1 cellular context compared by ENCODE assay signal in the genomic region with DNA sequence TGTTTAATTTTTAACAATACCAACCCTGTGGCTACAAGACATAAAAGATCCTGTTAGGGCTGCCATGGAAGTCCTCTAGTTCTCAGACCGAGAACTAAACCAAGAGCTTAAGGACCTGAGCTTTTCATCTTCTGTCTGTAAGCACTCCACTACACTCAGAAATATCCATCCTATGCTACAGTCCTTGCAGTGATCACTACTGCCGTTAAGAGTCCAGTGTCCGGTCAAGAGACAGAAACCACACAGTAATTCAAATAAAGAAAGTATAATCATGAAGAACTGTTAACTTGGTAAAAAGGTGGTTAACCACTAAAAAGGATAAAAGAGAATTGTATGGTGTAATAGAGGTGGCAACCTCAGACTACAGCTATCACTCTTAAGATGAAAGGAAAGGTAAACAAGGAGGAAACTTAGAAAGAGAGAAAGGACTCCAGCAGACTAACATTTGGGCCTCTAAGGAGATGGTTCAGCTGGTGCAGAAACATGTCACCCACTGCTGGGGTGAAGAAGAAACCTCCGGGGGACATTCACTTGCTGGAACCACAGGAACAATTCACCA.
TF ChIP-seq lines count a peak whose summit lies in the region.

No MANE protein-coding gene starts in this region.

TF ChIP-seq in WTC11, 78 proteins besides CTCF, POLR2A, EP300 and RAD21 (continued from another document):
- TF ChIP-seq, protein P1, sequence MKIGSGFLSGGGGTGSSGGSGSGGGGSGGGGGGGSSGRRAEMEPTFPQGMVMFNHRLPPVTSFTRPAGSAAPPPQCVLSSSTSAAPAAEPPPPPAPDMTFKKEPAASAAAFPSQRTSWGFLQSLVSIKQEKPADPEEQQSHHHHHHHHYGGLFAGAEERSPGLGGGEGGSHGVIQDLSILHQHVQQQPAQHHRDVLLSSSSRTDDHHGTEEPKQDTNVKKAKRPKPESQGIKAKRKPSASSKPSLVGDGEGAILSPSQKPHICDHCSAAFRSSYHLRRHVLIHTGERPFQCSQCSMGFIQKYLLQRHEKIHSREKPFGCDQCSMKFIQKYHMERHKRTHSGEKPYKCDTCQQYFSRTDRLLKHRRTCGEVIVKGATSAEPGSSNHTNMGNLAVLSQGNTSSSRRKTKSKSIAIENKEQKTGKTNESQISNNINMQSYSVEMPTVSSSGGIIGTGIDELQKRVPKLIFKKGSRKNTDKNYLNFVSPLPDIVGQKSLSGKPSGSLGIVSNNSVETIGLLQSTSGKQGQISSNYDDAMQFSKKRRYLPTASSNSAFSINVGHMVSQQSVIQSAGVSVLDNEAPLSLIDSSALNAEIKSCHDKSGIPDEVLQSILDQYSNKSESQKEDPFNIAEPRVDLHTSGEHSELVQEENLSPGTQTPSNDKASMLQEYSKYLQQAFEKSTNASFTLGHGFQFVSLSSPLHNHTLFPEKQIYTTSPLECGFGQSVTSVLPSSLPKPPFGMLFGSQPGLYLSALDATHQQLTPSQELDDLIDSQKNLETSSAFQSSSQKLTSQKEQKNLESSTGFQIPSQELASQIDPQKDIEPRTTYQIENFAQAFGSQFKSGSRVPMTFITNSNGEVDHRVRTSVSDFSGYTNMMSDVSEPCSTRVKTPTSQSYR (CRISPR knock-in tag; IDR thresholded peaks at IDR 0.05): no peak
- TF ChIP-seq, protein P2, sequence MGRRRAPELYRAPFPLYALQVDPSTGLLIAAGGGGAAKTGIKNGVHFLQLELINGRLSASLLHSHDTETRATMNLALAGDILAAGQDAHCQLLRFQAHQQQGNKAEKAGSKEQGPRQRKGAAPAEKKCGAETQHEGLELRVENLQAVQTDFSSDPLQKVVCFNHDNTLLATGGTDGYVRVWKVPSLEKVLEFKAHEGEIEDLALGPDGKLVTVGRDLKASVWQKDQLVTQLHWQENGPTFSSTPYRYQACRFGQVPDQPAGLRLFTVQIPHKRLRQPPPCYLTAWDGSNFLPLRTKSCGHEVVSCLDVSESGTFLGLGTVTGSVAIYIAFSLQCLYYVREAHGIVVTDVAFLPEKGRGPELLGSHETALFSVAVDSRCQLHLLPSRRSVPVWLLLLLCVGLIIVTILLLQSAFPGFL (CRISPR knock-in tag; IDR thresholded peaks at IDR 0.05; ENCODE audit: borderline replicate concordance): no peak
- no peak for TF ChIP-seq CREM (CRISPR knock-in tag; IDR thresholded peaks at IDR 0.05)
- TF ChIP-seq ZNF317 (CRISPR knock-in tag; IDR thresholded peaks at IDR 0.05; ENCODE audit: borderline replicate concordance, low read depth): no peak
- TF ChIP-seq TEAD1 (CRISPR knock-in tag; IDR thresholded peaks at IDR 0.05): no peak
- TF ChIP-seq ZNF138 (CRISPR knock-in tag; conservative IDR thresholded peaks at IDR 0.05): no peak
- TF ChIP-seq, protein P3, sequence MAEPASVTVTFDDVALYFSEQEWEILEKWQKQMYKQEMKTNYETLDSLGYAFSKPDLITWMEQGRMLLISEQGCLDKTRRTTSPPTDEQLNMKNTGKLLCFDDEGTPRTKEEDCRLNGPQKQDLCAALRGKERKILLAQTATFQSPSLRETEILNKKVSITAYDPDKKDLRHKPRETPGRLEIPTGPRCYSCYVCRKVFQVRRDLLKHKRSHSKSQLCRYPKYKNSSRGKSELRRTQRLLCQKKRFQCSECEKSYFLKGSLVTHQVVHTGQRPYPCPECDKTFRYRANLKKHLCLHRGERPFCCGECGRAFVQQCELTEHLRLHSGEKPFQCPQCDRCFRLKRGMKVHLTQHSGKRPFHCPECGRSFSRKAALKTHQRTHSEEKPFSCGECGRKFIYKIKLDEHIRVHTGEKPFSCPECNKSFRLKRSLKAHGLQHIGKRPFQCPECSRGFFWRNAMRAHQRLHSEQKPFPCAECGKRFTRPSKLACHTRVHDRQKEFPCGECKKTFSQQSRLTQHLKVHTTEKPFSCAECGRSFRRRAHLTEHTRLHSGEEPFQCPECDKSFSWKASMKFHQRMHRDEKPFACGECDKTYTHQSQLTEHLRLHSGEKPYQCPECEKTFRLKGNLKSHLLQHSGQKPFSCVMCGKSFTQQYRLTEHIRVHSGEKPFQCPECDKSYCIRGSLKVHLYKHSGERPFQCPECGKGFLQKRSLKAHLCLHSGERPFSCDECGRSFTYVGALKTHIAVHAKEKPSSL (CRISPR knock-in tag; conservative IDR thresholded peaks at IDR 0.05): no peak
- TF ChIP-seq, protein P4, sequence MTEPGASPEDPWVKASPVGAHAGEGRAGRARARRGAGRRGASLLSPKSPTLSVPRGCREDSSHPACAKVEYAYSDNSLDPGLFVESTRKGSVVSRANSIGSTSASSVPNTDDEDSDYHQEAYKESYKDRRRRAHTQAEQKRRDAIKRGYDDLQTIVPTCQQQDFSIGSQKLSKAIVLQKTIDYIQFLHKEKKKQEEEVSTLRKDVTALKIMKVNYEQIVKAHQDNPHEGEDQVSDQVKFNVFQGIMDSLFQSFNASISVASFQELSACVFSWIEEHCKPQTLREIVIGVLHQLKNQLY (CRISPR knock-in tag; IDR thresholded peaks at IDR 0.05): no peak
- no peak for TF ChIP-seq GTF2I (CRISPR knock-in tag; conservative IDR thresholded peaks at IDR 0.05)
- TF ChIP-seq TEAD4 (CRISPR knock-in tag; IDR thresholded peaks at IDR 0.05): no peak
- TF ChIP-seq, protein P5, sequence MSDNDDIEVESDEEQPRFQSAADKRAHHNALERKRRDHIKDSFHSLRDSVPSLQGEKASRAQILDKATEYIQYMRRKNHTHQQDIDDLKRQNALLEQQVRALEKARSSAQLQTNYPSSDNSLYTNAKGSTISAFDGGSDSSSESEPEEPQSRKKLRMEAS (CRISPR knock-in tag; IDR thresholded peaks at IDR 0.05): no peak
- no peak for TF ChIP-seq NR2C2 (CRISPR knock-in tag; IDR thresholded peaks at IDR 0.05)
- TF ChIP-seq, protein P6, sequence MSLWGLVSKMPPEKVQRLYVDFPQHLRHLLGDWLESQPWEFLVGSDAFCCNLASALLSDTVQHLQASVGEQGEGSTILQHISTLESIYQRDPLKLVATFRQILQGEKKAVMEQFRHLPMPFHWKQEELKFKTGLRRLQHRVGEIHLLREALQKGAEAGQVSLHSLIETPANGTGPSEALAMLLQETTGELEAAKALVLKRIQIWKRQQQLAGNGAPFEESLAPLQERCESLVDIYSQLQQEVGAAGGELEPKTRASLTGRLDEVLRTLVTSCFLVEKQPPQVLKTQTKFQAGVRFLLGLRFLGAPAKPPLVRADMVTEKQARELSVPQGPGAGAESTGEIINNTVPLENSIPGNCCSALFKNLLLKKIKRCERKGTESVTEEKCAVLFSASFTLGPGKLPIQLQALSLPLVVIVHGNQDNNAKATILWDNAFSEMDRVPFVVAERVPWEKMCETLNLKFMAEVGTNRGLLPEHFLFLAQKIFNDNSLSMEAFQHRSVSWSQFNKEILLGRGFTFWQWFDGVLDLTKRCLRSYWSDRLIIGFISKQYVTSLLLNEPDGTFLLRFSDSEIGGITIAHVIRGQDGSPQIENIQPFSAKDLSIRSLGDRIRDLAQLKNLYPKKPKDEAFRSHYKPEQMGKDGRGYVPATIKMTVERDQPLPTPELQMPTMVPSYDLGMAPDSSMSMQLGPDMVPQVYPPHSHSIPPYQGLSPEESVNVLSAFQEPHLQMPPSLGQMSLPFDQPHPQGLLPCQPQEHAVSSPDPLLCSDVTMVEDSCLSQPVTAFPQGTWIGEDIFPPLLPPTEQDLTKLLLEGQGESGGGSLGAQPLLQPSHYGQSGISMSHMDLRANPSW (CRISPR knock-in tag; conservative IDR thresholded peaks at IDR 0.05; ENCODE audit: low read depth): no peak
- TF ChIP-seq, protein P7, sequence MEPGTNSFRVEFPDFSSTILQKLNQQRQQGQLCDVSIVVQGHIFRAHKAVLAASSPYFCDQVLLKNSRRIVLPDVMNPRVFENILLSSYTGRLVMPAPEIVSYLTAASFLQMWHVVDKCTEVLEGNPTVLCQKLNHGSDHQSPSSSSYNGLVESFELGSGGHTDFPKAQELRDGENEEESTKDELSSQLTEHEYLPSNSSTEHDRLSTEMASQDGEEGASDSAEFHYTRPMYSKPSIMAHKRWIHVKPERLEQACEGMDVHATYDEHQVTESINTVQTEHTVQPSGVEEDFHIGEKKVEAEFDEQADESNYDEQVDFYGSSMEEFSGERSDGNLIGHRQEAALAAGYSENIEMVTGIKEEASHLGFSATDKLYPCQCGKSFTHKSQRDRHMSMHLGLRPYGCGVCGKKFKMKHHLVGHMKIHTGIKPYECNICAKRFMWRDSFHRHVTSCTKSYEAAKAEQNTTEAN (CRISPR knock-in tag; IDR thresholded peaks at IDR 0.05): no peak
